ENCODE assay signal across 26 cellular contexts in genomic region chr10:34171957-34172527, GRCh38.
DNase-seq lines count a peak whose midpoint lies in the region; ATAC-seq and TF ChIP-seq lines count a peak whose summit lies in the region.
"Had no signal": no experiment of that assay in that cellular context is flagged by ENCODE, and none has a peak within 500 bp of the region (broad histone marks: within the 10 kb centered on the region; RNA-seq: fewer than 3 reads in every experiment).

No MANE protein-coding gene starts in this region.

- H3K27me3 Mint-ChIP-seq in activated T-helper 2 cell treated with anti-CD3 and anti-CD28 coated beads, Interferon-gamma antibody, Interleukin-2, Interleukin-4, amounts not matched to agents 10 μg/mL and 5 μg/mL and 100 μg/mL, durations not matched to agents 14 hours and 24 hours and 36 hours (ENCODE audit: low read depth): no peaks in the 10 kb centered on the region
- H3K27me3 Mint-ChIP-seq in progenitor cell of endocrine pancreas: no peaks in the 10 kb centered on the region
- H3K27me3 Mint-ChIP-seq: activated CD4-positive, alpha-beta T cell treated with anti-CD3 and anti-CD28 coated beads, Interleukin-2, amount 10 ng/mL, durations not matched to agents 7 days and 5 days; activated CD8-positive, alpha-beta memory T cell treated with anti-CD3 and anti-CD28 coated beads, Interleukin-2, amount 10 ng/mL, durations not matched to agents 7 days and 5 days had no signal

- ATAC-seq in HG02981 (IDR thresholded peaks at IDR 0.05; ENCODE audit: unreplicated experiment): no peak
- ATAC-seq: activated CD8-positive, alpha-beta memory T cell treated with anti-CD3 and anti-CD28 coated beads, Interleukin-2, amount 10 ng/mL, durations not matched to agents 7 days and 5 days; activated naive CD4-positive, alpha-beta T cell treated with anti-CD3 and anti-CD28 coated beads, Interleukin-2, amount 50 U/mL, for 72 hours; HCT116; naive thymus-derived CD8-positive, alpha-beta T cell; Panc1 had no signal

- H3K27ac Mint-ChIP-seq in activated T-helper 2 cell treated with anti-CD3 and anti-CD28 coated beads, Interferon-gamma antibody, Interleukin-2, Interleukin-4, amounts not matched to agents 10 μg/mL and 5 μg/mL and 100 μg/mL, durations not matched to agents 14 hours and 24 hours and 36 hours: no peak overlapping the region
- no peak overlapping the region for H3K27ac Mint-ChIP-seq in progenitor cell of endocrine pancreas
- H3K27ac Mint-ChIP-seq: activated CD4-positive, alpha-beta T cell treated with anti-CD3 and anti-CD28 coated beads, Interleukin-2, amount 10 ng/mL, durations not matched to agents 7 days and 5 days; activated CD8-positive, alpha-beta memory T cell treated with anti-CD3 and anti-CD28 coated beads, Interleukin-2, amount 10 ng/mL, durations not matched to agents 7 days and 5 days; activated naive CD4-positive, alpha-beta T cell treated with anti-CD3 and anti-CD28 coated beads, Interleukin-2, amount 50 U/mL, for 72 hours; CD4-positive, CD25-positive, alpha-beta regulatory T cell; mesothelial cell of epicardium; naive thymus-derived CD8-positive, alpha-beta T cell; T-helper 2 cell treated with Interferon-gamma antibody and Interleukin-4, amounts not matched to agents 5 μg/mL and 100 μg/mL, for 36 hours had no signal

- H4K20me1 ChIP-seq in SK-N-SH (ENCODE audit: insufficient read depth): no peaks in the 10 kb centered on the region

- no peaks in the 10 kb centered on the region for H3K36me3 ChIP-seq in SK-N-SH (replicated peaks in 1 of 2; ENCODE audit: control insufficient read depth in 1 of 2, insufficient read depth in 2 of 2, low read length in 1 of 2)
- H3K36me3 ChIP-seq: left ventricle myocardium inferior, right atrium auricular region, upper lobe of left lung had no signal

- intact Hi-C loops in activated T-helper 2 cell treated with anti-CD3 and anti-CD28 coated beads, Interferon-gamma antibody, Interleukin-2, Interleukin-4, amounts not matched to agents 10 μg/mL and 5 μg/mL and 100 μg/mL, durations not matched to agents 14 hours and 24 hours and 36 hours (cut with micrococcal nuclease): no loop called here

- no peak overlapping the region for H2AFZ ChIP-seq in SK-N-SH (ENCODE audit: low read depth)

- no peaks in the 10 kb centered on the region for H3K9me2 ChIP-seq in SK-N-SH

- POLR2A ChIA-PET in AG04449 (lab: Yijun Ruan, JAX): interaction anchor here (0.6 kb wide), 1 partner anchor 147 kb away, joined by 5 read pairs; no protein-coding TSS in a partner anchor
- POLR2A ChIA-PET in SK-N-SH (lab: Yijun Ruan, JAX): no interaction called here

- no peaks in the 10 kb centered on the region for H3K36me3 Mint-ChIP-seq in activated T-helper 2 cell treated with anti-CD3 and anti-CD28 coated beads, Interferon-gamma antibody, Interleukin-2, Interleukin-4, amounts not matched to agents 10 μg/mL and 5 μg/mL and 100 μg/mL, durations not matched to agents 14 hours and 24 hours and 36 hours (ENCODE audit: low read depth)
- peaks cover 6% of the 10 kb centered on the region for H3K36me3 Mint-ChIP-seq in progenitor cell of endocrine pancreas (ENCODE audit: insufficient read depth)
- H3K36me3 Mint-ChIP-seq: activated CD8-positive, alpha-beta memory T cell treated with anti-CD3 and anti-CD28 coated beads, Interleukin-2, amount 10 ng/mL, durations not matched to agents 7 days and 5 days; activated naive CD4-positive, alpha-beta T cell treated with anti-CD3 and anti-CD28 coated beads, Interleukin-2, amount 50 U/mL, for 72 hours; CD4-positive, CD25-positive, alpha-beta regulatory T cell; naive thymus-derived CD8-positive, alpha-beta T cell had no signal

- TF ChIP-seq CTCF in AG04449 (IDR thresholded peaks at IDR 0.05; ENCODE audit: insufficient read depth, low read length, missing control alignments) (no peak), SK-N-SH (IDR thresholded peaks at IDR 0.05) (no peak), fibroblast of the aortic adventitia (IDR thresholded peaks at IDR 0.05; ENCODE audit: insufficient read depth, low read length) (no peak), progenitor cell of endocrine pancreas (IDR thresholded peaks at IDR 0.05; ENCODE audit: unreplicated experiment) (no peak)

- TF ChIP-seq EP300 in SK-N-SH (IDR thresholded peaks at IDR 0.05; ENCODE audit: borderline replicate concordance in 1 of 2, low read depth in 1 of 2, low read length in 1 of 2): no peak; a peak in 1 of 4 replicates

- H3K4me1 ChIP-seq in SK-N-SH (ENCODE audit: control insufficient read depth in 1 of 2, insufficient read depth in 2 of 2, low read depth in 1 of 2, low read length in 1 of 2): peaks cover 0 to 12% of the 10 kb centered on the region in 2 experiments; a peak in 2 of 4 replicates
- H3K4me1 ChIP-seq: right atrium auricular region had no signal

- WGBS in SK-N-SH (ENCODE audit: low lambda C conversion rate): 54% methylated on average over 4 of the region's 4 CpGs

- no peaks in the 10 kb centered on the region for H3K79me2 ChIP-seq in SK-N-SH (ENCODE audit: insufficient read depth)

- DNase-seq in AG04449 (ENCODE audit: low read depth, low spot score) (peak; percentile 53), GM04503 (ENCODE audit: low read depth) (peak; percentile 89), SK-N-SH (no peak), fibroblast of the aortic adventitia (ENCODE audit: low read depth) (peak; percentile 88), progenitor cell of endocrine pancreas (ENCODE audit: low spot score, unreplicated experiment) (no peak), NCI-H1436 (lab: John Stamatoyannopoulos, UW) (no peak)
- no peak for DNase-seq in activated T-helper 2 cell treated with anti-CD3 and anti-CD28 coated beads, Interferon-gamma antibody, Interleukin-2, Interleukin-4, amounts not matched to agents 10 μg/mL and 5 μg/mL and 100 μg/mL, durations not matched to agents 14 hours and 24 hours and 36 hours (ENCODE audit: low spot score)
- DNase-seq: activated CD4-positive, alpha-beta T cell treated with anti-CD3 and anti-CD28 coated beads, Interleukin-2, amount 10 ng/mL, durations not matched to agents 7 days and 5 days; activated CD8-positive, alpha-beta memory T cell treated with anti-CD3 and anti-CD28 coated beads, Interleukin-2, amount 10 ng/mL, durations not matched to agents 7 days and 5 days; CD4-positive, CD25-positive, alpha-beta regulatory T cell; effector CD4-positive, alpha-beta T cell; erythroblast; left ventricle myocardium inferior; naive thymus-derived CD8-positive, alpha-beta T cell; NCI-H1092; NCI-H2029 treated with DMSO at 0.1 percent for 48 hours; NCI-H446; upper lobe of left lung had no signal

- no peaks in the 10 kb centered on the region for H3K27me3 ChIP-seq in SK-N-SH (ENCODE audit: insufficient read depth)
- H3K27me3 ChIP-seq: right atrium auricular region, upper lobe of left lung had no signal

- no peaks in the 10 kb centered on the region for H3K4me1 Mint-ChIP-seq in activated T-helper 2 cell treated with anti-CD3 and anti-CD28 coated beads, Interferon-gamma antibody, Interleukin-2, Interleukin-4, amounts not matched to agents 10 μg/mL and 5 μg/mL and 100 μg/mL, durations not matched to agents 14 hours and 24 hours and 36 hours (ENCODE audit: low read depth)
- H3K4me1 Mint-ChIP-seq in progenitor cell of endocrine pancreas (ENCODE audit: low read depth): peaks cover 12% of the 10 kb centered on the region
- H3K4me1 Mint-ChIP-seq: activated CD4-positive, alpha-beta T cell treated with anti-CD3 and anti-CD28 coated beads, Interleukin-2, amount 10 ng/mL, durations not matched to agents 7 days and 5 days; activated CD8-positive, alpha-beta memory T cell treated with anti-CD3 and anti-CD28 coated beads, Interleukin-2, amount 10 ng/mL, durations not matched to agents 7 days and 5 days; CD4-positive, CD25-positive, alpha-beta regulatory T cell; naive thymus-derived CD8-positive, alpha-beta T cell had no signal

- H3F3A ChIP-seq in SK-N-SH (replicated peaks; ENCODE audit: insufficient read depth): no peaks in the 10 kb centered on the region

- TF ChIP-seq RAD21 in SK-N-SH (IDR thresholded peaks at IDR 0.05; ENCODE audit: low read length): no peak

- no peak overlapping the region for H3K4me3 ChIP-seq in AG04449 (ENCODE audit: low read depth, low read length)
- no peak overlapping the region for H3K4me3 ChIP-seq in SK-N-SH (ENCODE audit: low read depth in 2 of 2, low read length in 1 of 2)
- no peak overlapping the region for H3K4me3 ChIP-seq in fibroblast of the aortic adventitia (ENCODE audit: low read depth, low read length)
- H3K4me3 ChIP-seq: left ventricle myocardium inferior, right atrium auricular region, upper lobe of left lung had no signal

- H3K9me3 ChIP-seq in SK-N-SH: no peaks in the 10 kb centered on the region
- H3K9me3 ChIP-seq: left ventricle myocardium inferior, right atrium auricular region, upper lobe of left lung had no signal

- no peaks in the 10 kb centered on the region for H3K9me3 Mint-ChIP-seq in activated T-helper 2 cell treated with anti-CD3 and anti-CD28 coated beads, Interferon-gamma antibody, Interleukin-2, Interleukin-4, amounts not matched to agents 10 μg/mL and 5 μg/mL and 100 μg/mL, durations not matched to agents 14 hours and 24 hours and 36 hours
- no peaks in the 10 kb centered on the region for H3K9me3 Mint-ChIP-seq in progenitor cell of endocrine pancreas (ENCODE audit: low read depth)
- H3K9me3 Mint-ChIP-seq: activated CD4-positive, alpha-beta T cell treated with anti-CD3 and anti-CD28 coated beads, Interleukin-2, amount 10 ng/mL, durations not matched to agents 7 days and 5 days; mesothelial cell of epicardium; T-helper 2 cell treated with Interferon-gamma antibody and Interleukin-4, amounts not matched to agents 5 μg/mL and 100 μg/mL, for 36 hours had no signal

- CTCF ChIA-PET in AG04449 (lab: Yijun Ruan, JAX) (no interaction called here), SK-N-SH (lab: Yijun Ruan, JAX) (no interaction called here)

- no peak overlapping the region for H3K4me2 ChIP-seq in SK-N-SH

- no peak overlapping the region for H3K9ac ChIP-seq in SK-N-SH

- no peak overlapping the region for H3K4me3 Mint-ChIP-seq in activated T-helper 2 cell treated with anti-CD3 and anti-CD28 coated beads, Interferon-gamma antibody, Interleukin-2, Interleukin-4, amounts not matched to agents 10 μg/mL and 5 μg/mL and 100 μg/mL, durations not matched to agents 14 hours and 24 hours and 36 hours (ENCODE audit: low read depth)
- H3K4me3 Mint-ChIP-seq in progenitor cell of endocrine pancreas (ENCODE audit: low read depth): no peak overlapping the region
- H3K4me3 Mint-ChIP-seq: activated CD4-positive, alpha-beta T cell treated with anti-CD3 and anti-CD28 coated beads, Interleukin-2, amount 10 ng/mL, durations not matched to agents 7 days and 5 days; activated CD8-positive, alpha-beta memory T cell treated with anti-CD3 and anti-CD28 coated beads, Interleukin-2, amount 10 ng/mL, durations not matched to agents 7 days and 5 days; CD4-positive, CD25-positive, alpha-beta regulatory T cell; mesothelial cell of epicardium; naive thymus-derived CD8-positive, alpha-beta T cell; T-helper 2 cell treated with Interferon-gamma antibody and Interleukin-4, amounts not matched to agents 5 μg/mL and 100 μg/mL, for 36 hours had no signal

- H3K27ac ChIP-seq in SK-N-SH (ENCODE audit: low read depth in 2 of 2, low read length in 1 of 2): peak overlapping the region; percentile 16 to 53; a peak in 3 of 4 replicates
- H3K27ac ChIP-seq: left ventricle myocardium inferior, right atrium auricular region, upper lobe of left lung, VCaP had no signal

TF ChIP-seq in SK-N-SH, 30 proteins besides CTCF, POLR2A, EP300 and RAD21 (continues in another document):
- TF ChIP-seq ELF1 (IDR thresholded peaks at IDR 0.05) (no peak), EZH2phosphoT487 (IDR thresholded peaks at IDR 0.05; ENCODE audit: borderline replicate concordance, low read depth) (no peak)

Comparison
In these comparisons a context has a peak if more than half of its experiments do, and no peak if none do; other contexts are left out.
1. DNase-seq: peak in AG04449 (single experiment), GM04503 (single experiment) and fibroblast of the aortic adventitia (single experiment); none in SK-N-SH (single experiment), activated T-helper 2 cell treated with anti-CD3 and anti-CD28 coated beads, Interferon-gamma antibody, Interleukin-2, Interleukin-4, amounts not matched to agents 10 μg/mL and 5 μg/mL and 100 μg/mL, durations not matched to agents 14 hours and 24 hours and 36 hours (single experiment), progenitor cell of endocrine pancreas (single experiment) and NCI-H1436 (single experiment).